ENCODE assay signal across 1 cellular context in genomic region chr6:17897681-17898080, GRCh38.
TF ChIP-seq lines count a peak whose summit lies in the region.

No MANE protein-coding gene starts in this region.

TF ChIP-seq in K562, 482 proteins besides CTCF, POLR2A, EP300 and RAD21 (continued from another document):
- TF ChIP-seq ZBTB2 (IDR thresholded peaks at IDR 0.05) (no peak), LARP7 (IDR thresholded peaks at IDR 0.05) (no peak), ZNF766 (CRISPR knock-in tag; conservative IDR thresholded peaks at IDR 0.05) (no peak), ZNF23 (CRISPR knock-in tag; IDR thresholded peaks at IDR 0.05) (no peak)
